In the genomic region with DNA sequence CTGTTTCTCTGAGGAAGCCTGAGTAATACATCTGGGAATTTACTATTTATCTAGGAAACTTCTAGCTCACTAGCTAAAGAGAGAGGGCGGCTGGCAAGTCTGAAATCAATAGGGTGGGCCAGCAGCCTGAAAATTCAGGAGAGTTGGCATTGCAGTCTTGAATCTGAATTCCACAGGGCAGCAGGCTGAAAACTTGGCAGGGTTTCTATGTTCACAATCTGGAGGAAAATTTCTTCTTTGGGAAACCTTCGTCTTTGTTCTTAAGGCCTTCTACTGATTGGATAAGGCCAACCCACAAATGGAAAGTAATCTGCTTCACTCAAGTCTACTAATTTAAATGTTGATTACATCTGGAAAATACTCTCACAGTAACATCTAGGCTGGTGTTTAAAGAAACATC, we compare ENCODE assay signal across 20 cellular contexts.
"Had no signal": no experiment of that assay in that cellular context is flagged by ENCODE, and none has a peak within 500 bp of the region (broad histone marks: within the 10 kb centered on the region; RNA-seq: fewer than 3 reads in every experiment).

No MANE protein-coding gene starts in this region.

- ATAC-seq: WTC11 had no signal

- H3K4me1 ChIP-seq: ascending aorta had no signal

- H3K4me3 ChIP-seq: ascending aorta had no signal

- H3K9me3 ChIP-seq: ascending aorta had no signal

- H3K36me3 ChIP-seq: ascending aorta had no signal

- H3K27ac ChIP-seq: ascending aorta had no signal

- H3K27me3 ChIP-seq: ascending aorta had no signal

- DNase-seq: activated CD4-positive, alpha-beta T cell treated with anti-CD3 and anti-CD28 coated beads, Interleukin-2, amount 50 U/mL, for 4 hours; activated CD4-positive, CD25-positive, alpha-beta regulatory T cell treated with anti-CD3 and anti-CD28 coated beads, Interleukin-2, amount 50 U/mL, for 72 hours; activated effector memory CD4-positive, alpha-beta T cell treated with anti-CD3 and anti-CD28 coated beads, Interleukin-2, amount 50 U/mL, for 16 hours; activated naive CD4-positive, alpha-beta T cell treated with Interleukin-2 at 50 U/mL for 16 hours; activated T-cell treated with anti-CD3 and anti-CD28 coated beads, Interleukin-2, amount 50 U/mL, for 4 hours; amniotic stem cell; Kasumi-1; KBM-7; NCI-H1048; NCI-H146; NCI-H187 treated with DMSO at 0.1 percent for 48 hours; NCI-H2081 treated with DMSO at 0.1 percent for 48 hours; NCI-H2171; NCI-H2227 treated with DMSO at 0.1 percent for 48 hours; NCI-H510A; NCI-H526 treated with DMSO at 0.1 percent for 48 hours; NCI-H82; SHP77 treated with DMSO at 0.1 percent for 48 hours had no signal
